ENCODE assay signal across 15 cellular contexts in the genomic region with DNA sequence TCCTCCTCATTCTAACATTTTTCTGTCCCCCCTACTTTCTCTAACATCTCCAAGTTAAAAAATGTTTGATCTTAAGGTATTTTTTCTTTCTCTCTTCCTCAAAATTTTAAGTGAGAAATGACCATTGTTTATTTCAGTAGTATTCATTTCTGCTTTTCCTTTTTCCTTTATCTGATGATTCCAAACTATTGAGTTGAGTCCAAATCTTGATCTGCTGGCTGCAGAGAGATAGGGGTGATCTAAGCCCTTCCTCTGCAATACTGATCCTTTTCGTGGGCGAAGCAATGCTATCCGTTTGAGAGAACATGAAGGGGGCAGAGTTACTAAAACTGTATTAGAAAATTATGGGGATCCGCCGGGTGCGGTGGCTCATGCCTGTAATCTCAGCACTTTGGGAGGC. TPM values are rescaled to one million over a fixed set of nuclear protein-coding genes. Genes with fewer than 3 reads are reported as not detected.
DNase-seq lines count a peak whose midpoint lies in the region; ATAC-seq and FAIRE-seq lines count a peak whose summit lies in the region.
"Had no signal": no experiment of that assay in that cellular context is flagged by ENCODE, and none has a peak within 500 bp of the region (broad histone marks: within the 10 kb centered on the region; RNA-seq: fewer than 3 reads in every experiment).

No MANE protein-coding gene starts in this region.

- no peak overlapping the region for H3K27ac Mint-ChIP-seq in activated CD4-positive, alpha-beta T cell treated with anti-CD3 and anti-CD28 coated beads, Interleukin-2, amount 10 ng/mL, durations not matched to agents 7 days and 5 days
- H3K27ac Mint-ChIP-seq in activated T-helper 17 cell treated with anti-CD3 and anti-CD28 coated beads, Interleukin-2, amount 50 U/mL, for 72 hours: no peak overlapping the region
- H3K27ac Mint-ChIP-seq in stimulated activated effector memory CD8-positive, alpha-beta T cell treated with anti-CD3 and anti-CD28 coated beads, Interleukin-12 subunit alpha, Interleukin-12 subunit beta, amount 100 ng/mL, for 72 hours: no peak overlapping the region
- H3K27ac Mint-ChIP-seq: activated CD4-positive, alpha-beta T cell treated with anti-CD3 and anti-CD28 coated beads, Interleukin-2, amount 10 ng/mL, durations not matched to agents 24 days and 14 days had no signal

- H3K27me3 Mint-ChIP-seq in activated CD4-positive, alpha-beta T cell treated with anti-CD3 and anti-CD28 coated beads, Interleukin-2, amount 10 ng/mL, durations not matched to agents 7 days and 5 days: peaks cover 56% of the 10 kb centered on the region
- peaks cover 65% of the 10 kb centered on the region for H3K27me3 Mint-ChIP-seq in activated T-helper 17 cell treated with anti-CD3 and anti-CD28 coated beads, Interleukin-2, amount 50 U/mL, for 72 hours

- no peaks in the 10 kb centered on the region for H3K9me3 ChIP-seq in iPS-18c (ENCODE audit: control insufficient read depth, insufficient read depth, low read length)
- H3K9me3 ChIP-seq: HAP-1, mucosa of descending colon had no signal

- DNase-seq in activated CD4-positive, alpha-beta T cell treated with anti-CD3 and anti-CD28 coated beads, Interleukin-2, amount 10 ng/mL, durations not matched to agents 7 days and 5 days: no peak
- DNase-seq in activated CD4-positive, alpha-beta T cell treated with anti-CD3 and anti-CD28 coated beads, Interleukin-2, amount 50 U/mL, for 48 hours: no peak
- no peak for DNase-seq in stimulated activated effector memory CD8-positive, alpha-beta T cell treated with anti-CD3 and anti-CD28 coated beads, Interleukin-12 subunit alpha, Interleukin-12 subunit beta, amount 100 ng/mL, for 72 hours (ENCODE audit: low spot score in 2 of 2)
- DNase-seq in occipital lobe (lab: John Stamatoyannopoulos, UW) (no peak), SKM-1 treated with dmso at 0.1 percent for 144 hours (lab: John Stamatoyannopoulos, UW; ENCODE audit: unreplicated experiment) (no peak), GM19239 (ENCODE audit: insufficient read length, low spot score) (no peak)
- DNase-seq: activated CD4-positive, alpha-beta T cell treated with anti-CD3 and anti-CD28 coated beads, Interleukin-2, amount 10 ng/mL, durations not matched to agents 24 days and 14 days; effector CD4-positive, alpha-beta T cell; mucosa of descending colon; stimulated activated CD4-positive, alpha-beta T cell treated with anti-CD3 and anti-CD28 coated beads, Interleukin-4, amount 100 ng/mL, for 4 hours; stimulated activated naive CD4-positive, alpha-beta T cell had no signal

- CTCF ChIA-PET in activated CD4-positive, alpha-beta T cell treated with anti-CD3 and anti-CD28 coated beads, Interleukin-2, amount 10 ng/mL, durations not matched to agents 7 days and 5 days (lab: Charles Lee): no interaction called here

- H3K4me3 ChIP-seq in iPS-18c (ENCODE audit: insufficient read depth, low read depth, low read length): peak overlapping the region; percentile 82
- H3K4me3 ChIP-seq: HAP-1, mucosa of descending colon had no signal

- H3K9me3 Mint-ChIP-seq in activated CD4-positive, alpha-beta T cell treated with anti-CD3 and anti-CD28 coated beads, Interleukin-2, amount 10 ng/mL, durations not matched to agents 7 days and 5 days: no peaks in the 10 kb centered on the region
- no peaks in the 10 kb centered on the region for H3K9me3 Mint-ChIP-seq in activated T-helper 17 cell treated with anti-CD3 and anti-CD28 coated beads, Interleukin-2, amount 50 U/mL, for 72 hours
- no peaks in the 10 kb centered on the region for H3K9me3 Mint-ChIP-seq in stimulated activated effector memory CD8-positive, alpha-beta T cell treated with anti-CD3 and anti-CD28 coated beads, Interleukin-12 subunit alpha, Interleukin-12 subunit beta, amount 100 ng/mL, for 72 hours
- H3K9me3 Mint-ChIP-seq: activated CD4-positive, alpha-beta T cell treated with anti-CD3 and anti-CD28 coated beads, Interleukin-2, amount 10 ng/mL, durations not matched to agents 24 days and 14 days had no signal

- peak overlapping the region; percentile 9 for H3K4me3 Mint-ChIP-seq in activated CD4-positive, alpha-beta T cell treated with anti-CD3 and anti-CD28 coated beads, Interleukin-2, amount 10 ng/mL, durations not matched to agents 7 days and 5 days
- peak overlapping the region; percentile 47 for H3K4me3 Mint-ChIP-seq in activated T-helper 17 cell treated with anti-CD3 and anti-CD28 coated beads, Interleukin-2, amount 50 U/mL, for 72 hours
- H3K4me3 Mint-ChIP-seq in stimulated activated effector memory CD8-positive, alpha-beta T cell treated with anti-CD3 and anti-CD28 coated beads, Interleukin-12 subunit alpha, Interleukin-12 subunit beta, amount 100 ng/mL, for 72 hours: peak overlapping the region; percentile 38

- POLR2A ChIA-PET in activated CD4-positive, alpha-beta T cell treated with anti-CD3 and anti-CD28 coated beads, Interleukin-2, amount 10 ng/mL, durations not matched to agents 7 days and 5 days (lab: Charles Lee): no interaction called here

- no peak for FAIRE-seq in GM19239 (lab: Jason Lieb, UNC)
- FAIRE-seq: A204.1 had no signal

- H3K4me1 Mint-ChIP-seq in activated CD4-positive, alpha-beta T cell treated with anti-CD3 and anti-CD28 coated beads, Interleukin-2, amount 10 ng/mL, durations not matched to agents 7 days and 5 days: peaks cover 23% of the 10 kb centered on the region
- peaks cover 24% of the 10 kb centered on the region for H3K4me1 Mint-ChIP-seq in activated T-helper 17 cell treated with anti-CD3 and anti-CD28 coated beads, Interleukin-2, amount 50 U/mL, for 72 hours
- H3K4me1 Mint-ChIP-seq in stimulated activated effector memory CD8-positive, alpha-beta T cell treated with anti-CD3 and anti-CD28 coated beads, Interleukin-12 subunit alpha, Interleukin-12 subunit beta, amount 100 ng/mL, for 72 hours: peaks cover 23% of the 10 kb centered on the region

- H3K36me3 Mint-ChIP-seq in activated CD4-positive, alpha-beta T cell treated with anti-CD3 and anti-CD28 coated beads, Interleukin-2, amount 10 ng/mL, durations not matched to agents 7 days and 5 days (ENCODE audit: low read depth): peaks cover 7% of the 10 kb centered on the region
- peaks cover 8% of the 10 kb centered on the region for H3K36me3 Mint-ChIP-seq in activated T-helper 17 cell treated with anti-CD3 and anti-CD28 coated beads, Interleukin-2, amount 50 U/mL, for 72 hours (ENCODE audit: low read depth)
- no peaks in the 10 kb centered on the region for H3K36me3 Mint-ChIP-seq in stimulated activated effector memory CD8-positive, alpha-beta T cell treated with anti-CD3 and anti-CD28 coated beads, Interleukin-12 subunit alpha, Interleukin-12 subunit beta, amount 100 ng/mL, for 72 hours

- ATAC-seq in activated T-helper 17 cell treated with anti-CD3 and anti-CD28 coated beads, Interleukin-2, amount 50 U/mL, for 72 hours (replicated peaks): no peak
- ATAC-seq in stimulated activated effector memory CD8-positive, alpha-beta T cell treated with anti-CD3 and anti-CD28 coated beads, Interleukin-12 subunit alpha, Interleukin-12 subunit beta, amount 100 ng/mL, for 72 hours: no peak
- ATAC-seq: mucosa of descending colon had no signal

RNA-seq across cellular contexts. Expression of a gene that starts 0.5 kb away (rescaled TPM):
- total RNA-seq in activated CD4-positive, alpha-beta T cell treated with anti-CD3 and anti-CD28 coated beads, Interleukin-2, amount 10 ng/mL, durations not matched to agents 7 days and 5 days: not detected
- not detected for total RNA-seq in activated T-helper 17 cell treated with anti-CD3 and anti-CD28 coated beads, Interleukin-2, amount 50 U/mL, for 72 hours
- total RNA-seq in occipital lobe: 41.5 TPM
- total RNA-seq: activated CD4-positive, alpha-beta T cell treated with anti-CD3 and anti-CD28 coated beads, Interleukin-2, amount 10 ng/mL, durations not matched to agents 24 days and 14 days had no signal

RNA-seq across cellular contexts. Expression of a gene that starts 53.6 kb away (rescaled TPM):
- 10 to 100 TPM; 72.4 to 87.3 TPM for total RNA-seq in activated CD4-positive, alpha-beta T cell treated with anti-CD3 and anti-CD28 coated beads, Interleukin-2, amount 10 ng/mL, durations not matched to agents 7 days and 5 days
- 10 to 100 TPM; 56.1 to 66.3 TPM for total RNA-seq in activated T-helper 17 cell treated with anti-CD3 and anti-CD28 coated beads, Interleukin-2, amount 50 U/mL, for 72 hours
- 26.2 TPM for total RNA-seq in occipital lobe

Comparison
In these comparisons a context has a peak if more than half of its experiments do, and no peak if none do; other contexts are left out.
1. RNA of a gene that starts 0.5 kb away (total RNA-seq): 41.5 TPM in occipital lobe (single experiment); not detected in activated CD4-positive, alpha-beta T cell treated with anti-CD3 and anti-CD28 coated beads, Interleukin-2, amount 10 ng/mL, durations not matched to agents 7 days and 5 days and not detected in activated T-helper 17 cell treated with anti-CD3 and anti-CD28 coated beads, Interleukin-2, amount 50 U/mL, for 72 hours; every median in the first group is over 10 times any median in the second.
2. Peak in every context shown above with its lines, with median percentiles within 50 percentile points of each other: H3K4me3 Mint-ChIP-seq.